Comparison of ENCODE assay signal across 8 cellular contexts in genomic region chr4:120977435-120977997, GRCh38. TPM values are rescaled to one million over a fixed set of nuclear protein-coding genes. Genes with fewer than 3 reads are reported as not detected.
A peak's percentile ranks its signal among the peaks of the same experiment; 100 is the strongest.
DNase-seq lines count a peak whose midpoint lies in the region; ATAC-seq, FAIRE-seq and TF ChIP-seq lines count a peak whose summit lies in the region.

No MANE protein-coding gene starts in this region.

- H3K4me3 Mint-ChIP-seq in chondrocyte (ENCODE audit: unreplicated experiment) (no peak overlapping the region), nephron progenitor cell (no peak overlapping the region)

- peak; percentile 7 to 53 for DNase-seq in A549 (ENCODE audit: low read depth in 1 of 2, low spot score in 1 of 2)
- peak; percentile 1 to 65 for DNase-seq in NCI-H446 (lab: John Stamatoyannopoulos, UW)
- no peak for DNase-seq in chondrocyte (ENCODE audit: low spot score)
- DNase-seq in nephron progenitor cell, result no peak
- DNase-seq in NCI-H2107 treated with DMSO at 0.1 percent for 48 hours (lab: John Stamatoyannopoulos, UW; ENCODE audit: unreplicated experiment), result no peak
- no peak for DNase-seq in NCI-H524 treated with DMSO at 0.1 percent for 48 hours (lab: John Stamatoyannopoulos, UW)

- H3K9me3 Mint-ChIP-seq in chondrocyte (ENCODE audit: low read depth) (no peaks in the 10 kb centered on the region), nephron progenitor cell (no peaks in the 10 kb centered on the region)

- H3K27me3 Mint-ChIP-seq in chondrocyte (ENCODE audit: low read depth) (peaks cover 2% of the 10 kb centered on the region), nephron progenitor cell (ENCODE audit: low read depth, poor library complexity) (peaks cover 3% of the 10 kb centered on the region)

- ATAC-seq in A549 (peak; percentile 76 to 84; a peak in 5 of 6 replicates), HG02571 (IDR thresholded peaks at IDR 0.05; ENCODE audit: unreplicated experiment) (peak; percentile 90)

- TF ChIP-seq POLR2A in A549 (IDR thresholded peaks at IDR 0.05; ENCODE audit: low read length), result no peak

- no peaks in the 10 kb centered on the region for H3K4me1 ChIP-seq in A549

- TF ChIP-seq RAD21 in A549 (conservative IDR thresholded peaks at IDR 0.05 in 1 of 2, IDR thresholded peaks at IDR 0.05 in 1 of 2), result peak in 1 of 2 experiments; percentile 44; a peak in 2 of 5 replicates

- no peak overlapping the region for H3K27ac ChIP-seq in A549

- POLR2A ChIA-PET in A549 (lab: Yijun Ruan, JAX), result no interaction called here

- WGBS in A549 (ENCODE audit: missing lambda C conversion rate), result 93% methylated on average over 1 of the region's 2 CpGs

- H3K27ac Mint-ChIP-seq in chondrocyte (ENCODE audit: unreplicated experiment) (no peak overlapping the region), nephron progenitor cell (peak overlapping the region; percentile 33)

- H3K4me1 Mint-ChIP-seq in chondrocyte (ENCODE audit: low read depth) (no peaks in the 10 kb centered on the region), nephron progenitor cell (peaks cover 20% of the 10 kb centered on the region)

- peak; percentile 17; the same call in 1 of the 3 replicates for TF ChIP-seq CTCF in A549 (IDR thresholded peaks at IDR 0.05)
- TF ChIP-seq CTCF in GM12872 (IDR thresholded peaks at IDR 0.05; ENCODE audit: insufficient read depth, low read depth, low read length), result peak; percentile 70
- TF ChIP-seq CTCF in chondrocyte (IDR thresholded peaks at IDR 0.05), result peak; percentile 78
- TF ChIP-seq CTCF in nephron progenitor cell (IDR thresholded peaks at IDR 0.05), result peak; percentile 32

- no peak for FAIRE-seq in A549 (lab: Jason Lieb, UNC)

- no peak overlapping the region for H3K4me3 ChIP-seq in A549

- TF ChIP-seq EP300 in A549 (IDR thresholded peaks at IDR 0.05), result no peak

- CTCF ChIA-PET in A549 (lab: Yijun Ruan, JAX), result interaction anchor here (0.7 to 1.4 kb wide), 2 partner anchors 13 to 30 kb away, joined by 3 to 5 read pairs; no protein-coding TSS in a partner anchor

- no peaks in the 10 kb centered on the region for H3K9me3 ChIP-seq in A549

- no peak overlapping the region for H3K4me2 ChIP-seq in A549

- H3K36me3 Mint-ChIP-seq in chondrocyte (ENCODE audit: low read depth) (no peaks in the 10 kb centered on the region), nephron progenitor cell (ENCODE audit: low read depth) (no peaks in the 10 kb centered on the region)

TF ChIP-seq in A549, 52 proteins besides CTCF, POLR2A, EP300 and RAD21:
- no peak for TF ChIP-seq CHD4 (IDR thresholded peaks at IDR 0.05; ENCODE audit: borderline replicate concordance)
- TF ChIP-seq KDM1A (IDR thresholded peaks at IDR 0.05; ENCODE audit: low read depth), result no peak
- TF ChIP-seq NR3C1 (IDR thresholded peaks at IDR 0.05), result no peak
- TF ChIP-seq CBX8 (IDR thresholded peaks at IDR 0.05), result no peak
- no peak for TF ChIP-seq TFCP2L1 (CRISPR knock-in tag; IDR thresholded peaks at IDR 0.05)
- TF ChIP-seq BCL3 (IDR thresholded peaks at IDR 0.05), result no peak
- no peak for TF ChIP-seq NFE2L2 (conservative IDR thresholded peaks at IDR 0.05; ENCODE audit: low read length)
- no peak for TF ChIP-seq HDAC2 (IDR thresholded peaks at IDR 0.05)
- no peak for TF ChIP-seq ATOH8 (CRISPR knock-in tag; IDR thresholded peaks at IDR 0.05; ENCODE audit: low read depth)
- no peak for TF ChIP-seq KDM5A (IDR thresholded peaks at IDR 0.05)
- no peak for TF ChIP-seq CEBPB (IDR thresholded peaks at IDR 0.05)
- TF ChIP-seq ELK1 (IDR thresholded peaks at IDR 0.05; ENCODE audit: low read depth, low read length), result no peak
- no peak for TF ChIP-seq FOSL2 (IDR thresholded peaks at IDR 0.05)
- TF ChIP-seq FOSL2 (CRISPR knock-in tag; IDR thresholded peaks at IDR 0.05), result no peak
- TF ChIP-seq RFX5 (IDR thresholded peaks at IDR 0.05), result no peak
- no peak for TF ChIP-seq JUN (IDR thresholded peaks at IDR 0.05)
- TF ChIP-seq HMGXB4 (CRISPR knock-in tag; IDR thresholded peaks at IDR 0.05; ENCODE audit: borderline replicate concordance), result no peak
- no peak for TF ChIP-seq RARB (CRISPR knock-in tag; IDR thresholded peaks at IDR 0.05)
- TF ChIP-seq EHF (CRISPR knock-in tag; IDR thresholded peaks at IDR 0.05), result no peak
- no peak for TF ChIP-seq HES2 (IDR thresholded peaks at IDR 0.05)
- TF ChIP-seq CBX2 (IDR thresholded peaks at IDR 0.05; ENCODE audit: borderline replicate concordance, low read depth), result no peak

RNA-seq across cellular contexts. Expression of gene PRDM5, which starts 55.0 kb away (rescaled TPM):
- polyA plus RNA-seq in A549 (2011; rRNA removed), result 11.5 and 12.9 TPM in 2 replicates
- polyA plus RNA-seq in A549 (2012; cell fraction: cytosol; rRNA removed), result 2.3 and 2.7 TPM in 2 replicates
- 2.0 and 3.3 TPM in 2 replicates for polyA plus RNA-seq in A549 (2012; cell fraction: nucleus; rRNA removed)
- 4.6 to 6.6 TPM (median 6.5 TPM) in 3 replicates for polyA plus RNA-seq in A549 (2017; fragmentation: RNase III; extraction: RNeasy Plus Mini Kit Qiagen cat#74134 plus additional on column Dnase treatment)
- polyA minus RNA-seq in A549 (2011; rRNA and poly(A)+ RNA removed), result 11.0 and 11.6 TPM in 2 replicates
- 9.3 to 14.0 TPM (median 10.6 TPM) in 3 replicates for total RNA-seq in chondrocyte

Comparison
In these comparisons a context has a peak if more than half of its experiments do, and no peak if none do; other contexts are left out.
1. DNase-seq: peak in A549 (2 of 2) and NCI-H446 (2 of 2); none in chondrocyte (single experiment), nephron progenitor cell (single experiment), NCI-H2107 treated with DMSO at 0.1 percent for 48 hours (single experiment) and NCI-H524 treated with DMSO at 0.1 percent for 48 hours (single experiment).
2. CTCF ChIP-seq: peak in every context shown above with its lines; median percentile 78 in chondrocyte; 70 in GM12872; 32 in nephron progenitor cell; 17 in A549.